Comparison of ENCODE assay signal across 8 cellular contexts in genomic region chr7:29102554-29103151, GRCh38. TPM values are rescaled to one million over a fixed set of nuclear protein-coding genes. Genes with fewer than 3 reads are reported as not detected.
DNase-seq lines count a peak whose midpoint lies in the region; ATAC-seq and TF ChIP-seq lines count a peak whose summit lies in the region.

No MANE protein-coding gene starts in this region.

- H3K4me1 ChIP-seq in left ventricle myocardium inferior (peaks cover 32% of the 10 kb centered on the region), psoas muscle (peaks cover 17% of the 10 kb centered on the region)

- TF ChIP-seq CTCF in CD14-positive monocyte (IDR thresholded peaks at IDR 0.05): peak; percentile 51
- peak; percentile 84 for TF ChIP-seq CTCF in left ventricle myocardium inferior (IDR thresholded peaks at IDR 0.05; ENCODE audit: borderline replicate concordance)
- TF ChIP-seq CTCF in psoas muscle (IDR thresholded peaks at IDR 0.05): peak; percentile 72

- no peaks in the 10 kb centered on the region for H3K9me3 Mint-ChIP-seq in CD14-positive monocyte

- H3K27me3 ChIP-seq in left ventricle myocardium inferior (ENCODE audit: low read depth): no peaks in the 10 kb centered on the region
- no peaks in the 10 kb centered on the region for H3K27me3 ChIP-seq in psoas muscle (ENCODE audit: insufficient read depth in 3 of 3, low read length in 2 of 3)

- WGBS in psoas muscle, 3 donors: 6 to 21% (median 8%) methylated on average over 7 of the region's 7 CpGs

- peak overlapping the region in 1 of 2 donors; percentile 24 for H3K4me3 Mint-ChIP-seq in CD14-positive monocyte

- H3K36me3 ChIP-seq in left ventricle myocardium inferior (no peaks in the 10 kb centered on the region), psoas muscle (ENCODE audit: insufficient read depth in 1 of 2, low read depth in 1 of 2) (no peaks in the 10 kb centered on the region)

- no peak overlapping the region for H3K27ac ChIP-seq in left ventricle myocardium inferior (replicated peaks)
- no peak overlapping the region for H3K27ac ChIP-seq in psoas muscle

- H3K4me3 ChIP-seq in left ventricle myocardium inferior (no peak overlapping the region), psoas muscle (no peak overlapping the region)

- DNase-seq in CD14-positive monocyte (ENCODE audit: low spot score) (no peak), NCI-H748 (lab: John Stamatoyannopoulos, UW; ENCODE audit: unreplicated experiment) (peak; percentile 74), left ventricle myocardium inferior (peak; percentile 69), psoas muscle (peak; percentile 67 to 78)
- DNase-seq in activated T-helper 9 cell treated with anti-CD3 and anti-CD28 coated beads, Interleukin-2, amount 50 U/mL, for 16 hours (ENCODE audit: low read depth): peak; percentile 8
- DNase-seq in activated CD4-positive, CD25-positive, alpha-beta regulatory T cell treated with anti-CD3 and anti-CD28 coated beads, Interleukin-2, amount 50 U/mL, for 72 hours: no peak

- peaks cover 42% of the 10 kb centered on the region for H3K4me1 Mint-ChIP-seq in CD14-positive monocyte

- ATAC-seq in GM21529 (IDR thresholded peaks at IDR 0.05; ENCODE audit: unreplicated experiment) (peak; percentile 48), psoas muscle (peak; percentile 39 to 77 (median 60)), HG03045 (IDR thresholded peaks at IDR 0.05; ENCODE audit: unreplicated experiment) (no peak)

- intact Hi-C loops in CD14-positive monocyte (cut with micrococcal nuclease): loop anchor here (5.0 to 10.0 kb wide), 3 partner anchors 148 to 178 kb away; partner anchors contain the start of gene TRIL (in 1 of the 2)
- intact Hi-C loops in left ventricle myocardium inferior (cut with micrococcal nuclease): loop anchor here (10.0 kb wide), 1 partner anchor 148 kb away; the partner anchor contains the start of gene TRIL
- intact Hi-C loops in psoas muscle (cut with DNase I): loop anchor here (1.0 to 10.0 kb wide), 2 partner anchors 146 to 148 kb away; partner anchors contain the start of gene TRIL (in 1 of the 2)

- peaks cover 52 to 66% of the 10 kb centered on the region in 2 donors for H3K36me3 Mint-ChIP-seq in CD14-positive monocyte

- H3K27ac Mint-ChIP-seq in CD14-positive monocyte: peak overlapping the region; percentile 20 to 83 (median 72)

- no peaks in the 10 kb centered on the region for H3K9me3 ChIP-seq in left ventricle myocardium inferior (replicated peaks)
- no peaks in the 10 kb centered on the region for H3K9me3 ChIP-seq in psoas muscle

- H3K27me3 Mint-ChIP-seq in CD14-positive monocyte (ENCODE audit: low read depth in 3 of 3): peaks cover 0 to 4% (median 0%) of the 10 kb centered on the region in 3 donors

RNA-seq across cellular contexts. Expression of gene CPVL, which starts 43.7 kb away (rescaled TPM):
- polyA plus RNA-seq in CD14-positive monocyte (1,000 to 10,000 TPM; 1,108 to 1,111 TPM), psoas muscle (1 to 10 TPM; 1.6 to 5.5 (median 2.8) TPM)
- total RNA-seq in left ventricle myocardium inferior (86.3 TPM), psoas muscle (10 to 100 TPM in 2 of 4 donors, 1 to 10 TPM in 2; 6.1 to 49.6 (median 16.8) TPM)

Comparison
In these comparisons a context has a peak if more than half of its experiments do, and no peak if none do; other contexts are left out.
1. DNase-seq: peak in NCI-H748 (single experiment), activated T-helper 9 cell treated with anti-CD3 and anti-CD28 coated beads, Interleukin-2, amount 50 U/mL, for 16 hours (single experiment), left ventricle myocardium inferior (single experiment) and psoas muscle (2 of 2); none in CD14-positive monocyte (single experiment) and activated CD4-positive, CD25-positive, alpha-beta regulatory T cell treated with anti-CD3 and anti-CD28 coated beads, Interleukin-2, amount 50 U/mL, for 72 hours (single experiment).
2. Peak in every context shown above with its lines, with median percentiles within 50 percentile points of each other: CTCF ChIP-seq.